Comparison of ENCODE assay signal across 27 cellular contexts in genomic region chr9:31471041-31471440, GRCh38.
"Had no signal": no experiment of that assay in that cellular context is flagged by ENCODE, and none has a peak within 500 bp of the region (broad histone marks: within the 10 kb centered on the region; RNA-seq: fewer than 3 reads in every experiment).

No MANE protein-coding gene starts in this region.

- H3K27ac ChIP-seq: left lung, lower lobe of right lung, neutrophil, parathyroid adenoma, psoas muscle, right atrium auricular region, right lobe of liver, tibial nerve, upper lobe of left lung, vagina had no signal

- H3K9ac ChIP-seq: parathyroid adenoma had no signal

- H3K27ac Mint-ChIP-seq: nephron; stimulated activated memory B cell treated with anti-CD40 and anti-IgM and Interleukin-4, amounts not matched to agents 10 μg/mL and 1 μg/mL and 100 μg/mL, for 72 hours; stimulated activated naive CD8-positive, alpha-beta T cell treated with anti-CD3 and anti-CD28 coated beads, Interleukin-15, amount 100 ng/mL, for 72 hours had no signal

- H3K4me1 Mint-ChIP-seq: neural crest cell; stimulated activated memory B cell treated with anti-CD40 and anti-IgM and Interleukin-4, amounts not matched to agents 10 μg/mL and 1 μg/mL and 100 μg/mL, for 72 hours had no signal

- DNase-seq: kidney; left colon; left lung; lower lobe of right lung; mammary epithelial cell; mesenchymal stem cell; naive thymus-derived CD8-positive, alpha-beta T cell; occipital lobe; psoas muscle; right lobe of liver; stimulated activated CD4-positive, alpha-beta T cell treated with anti-CD3 and anti-CD28 coated beads, Interleukin-1b, Interleukin-23, amount 100 ng/mL, for 48 hours; stimulated activated CD4-positive, alpha-beta T cell treated with anti-CD3 and anti-CD28 coated beads, Interleukin-2, amount 100 ng/mL, for 48 hours; stimulated activated CD4-positive, alpha-beta T cell treated with anti-CD3 and anti-CD28 coated beads, Interleukin-4, amount 100 ng/mL, for 4 hours; stimulated activated CD8-positive, alpha-beta memory T cell treated with anti-CD3 and anti-CD28 coated beads, Interleukin-4, amount 100 ng/mL, for 48 hours; stimulated activated naive CD4-positive, alpha-beta T cell treated with Interleukin-2 at 50 U/mL for 16 hours; stimulated activated naive CD8-positive, alpha-beta T cell treated with anti-CD3 and anti-CD28 coated beads, Interleukin-15, amount 100 ng/mL, for 72 hours; substantia nigra had no signal

- H3K4me2 ChIP-seq: smooth muscle cell had no signal

- ATAC-seq: left colon; left lung; lower lobe of right lung; naive thymus-derived CD8-positive, alpha-beta T cell; psoas muscle; right lobe of liver; stimulated activated memory B cell treated with anti-CD40 and anti-IgM and Interleukin-4, amounts not matched to agents 10 μg/mL and 1 μg/mL and 100 μg/mL, for 72 hours; stimulated activated naive CD8-positive, alpha-beta T cell treated with anti-CD3 and anti-CD28 coated beads, Interleukin-15, amount 100 ng/mL, for 72 hours had no signal

- H3K4me3 Mint-ChIP-seq: nephron; neural crest cell; stimulated activated memory B cell treated with anti-CD40 and anti-IgM and Interleukin-4, amounts not matched to agents 10 μg/mL and 1 μg/mL and 100 μg/mL, for 72 hours; stimulated activated naive CD8-positive, alpha-beta T cell treated with anti-CD3 and anti-CD28 coated beads, Interleukin-15, amount 100 ng/mL, for 72 hours had no signal

- H3K27me3 ChIP-seq: left lung, neutrophil, right atrium auricular region, right lobe of liver, tibial nerve, upper lobe of left lung, vagina had no signal

- H3K9me3 ChIP-seq: lower lobe of right lung, neutrophil, psoas muscle, right atrium auricular region, right lobe of liver, tibial nerve, upper lobe of left lung, vagina had no signal

- H3K27me3 Mint-ChIP-seq: naive thymus-derived CD8-positive, alpha-beta T cell; stimulated activated memory B cell treated with anti-CD40 and anti-IgM and Interleukin-4, amounts not matched to agents 10 μg/mL and 1 μg/mL and 100 μg/mL, for 72 hours; stimulated activated naive CD8-positive, alpha-beta T cell treated with anti-CD3 and anti-CD28 coated beads, Interleukin-15, amount 100 ng/mL, for 72 hours had no signal

- H3K36me3 ChIP-seq: left lung, lower lobe of right lung, neutrophil, right atrium auricular region, right lobe of liver, tibial nerve, upper lobe of left lung, vagina had no signal

- H3K4me1 ChIP-seq: left lung, lower lobe of right lung, parathyroid adenoma, psoas muscle, right atrium auricular region, right lobe of liver, tibial nerve, upper lobe of left lung, vagina had no signal

- H2AFZ ChIP-seq: parathyroid adenoma had no signal

- H3K4me3 ChIP-seq: left lung, lower lobe of right lung, psoas muscle, right atrium auricular region, right lobe of liver, smooth muscle cell, tibial nerve, upper lobe of left lung, vagina had no signal

- H3K9me3 Mint-ChIP-seq: neural crest cell had no signal
